13 cellular contexts compared by ENCODE assay signal in the genomic region with DNA sequence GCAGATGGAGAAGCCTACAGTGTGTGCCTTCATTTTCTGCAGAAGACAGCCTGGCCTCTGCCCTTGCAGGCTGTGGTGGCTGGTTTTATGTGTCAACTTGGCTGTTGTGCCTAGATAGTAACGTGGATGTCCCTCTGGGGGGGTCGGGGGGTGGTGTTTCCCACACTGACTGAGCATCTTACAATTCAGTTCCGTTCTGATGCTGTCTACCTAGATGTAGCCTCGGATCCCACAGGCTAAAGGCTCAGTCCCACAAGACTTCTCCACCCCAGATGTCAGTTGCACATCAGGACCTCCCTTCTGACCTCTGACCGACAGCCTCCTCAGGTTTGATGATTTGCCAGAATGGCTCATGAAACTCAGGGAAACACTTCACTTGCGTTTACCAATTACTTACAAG. TPM values are rescaled to one million over a fixed set of nuclear protein-coding genes. Genes with fewer than 3 reads are reported as not detected.
A peak's percentile ranks its signal among the peaks of the same experiment; 100 is the strongest.
DNase-seq lines count a peak whose midpoint lies in the region; ATAC-seq, FAIRE-seq and TF ChIP-seq lines count a peak whose summit lies in the region.
"Had no signal": no experiment of that assay in that cellular context is flagged by ENCODE, and none has a peak within 500 bp of the region (broad histone marks: within the 10 kb centered on the region; RNA-seq: fewer than 3 reads in every experiment).

No MANE protein-coding gene starts in this region.

- H3K9me3 Mint-ChIP-seq in activated CD8-positive, alpha-beta T cell treated with anti-CD3 and anti-CD28 coated beads for 36 hours: no peaks in the 10 kb centered on the region
- no peaks in the 10 kb centered on the region for H3K9me3 Mint-ChIP-seq in activated CD8-positive, alpha-beta T cell treated with anti-CD3 and anti-CD28 coated beads, Interleukin-2, amount 10 ng/mL, durations not matched to agents 7 days and 5 days (ENCODE audit: insufficient read depth)
- H3K9me3 Mint-ChIP-seq: activated naive CD4-positive, alpha-beta T cell treated with anti-CD3 and anti-CD28 coated beads, Interleukin-2, amount 10 ng/mL, durations not matched to agents 7 days and 5 days had no signal

- H3K27ac ChIP-seq in GM12878 (ENCODE audit: control insufficient read depth, insufficient read depth) (no peak overlapping the region), mesenchymal stem cell (ENCODE audit: low read length, poor library complexity, severe bottlenecking) (peak overlapping the region; percentile 7), temporal lobe (ENCODE audit: low read depth, low read length) (peak overlapping the region; percentile 78)

- POLR2A ChIA-PET in activated CD8-positive, alpha-beta T cell treated with anti-CD3 and anti-CD28 coated beads for 36 hours (lab: Charles Lee): no interaction called here
- POLR2A ChIA-PET in activated CD8-positive, alpha-beta T cell treated with anti-CD3 and anti-CD28 coated beads, Interleukin-2, amount 10 ng/mL, durations not matched to agents 7 days and 5 days (lab: Charles Lee): interaction anchor here (0.6 kb wide), 1 partner anchor 520 kb away, joined by 4 read pairs; no protein-coding TSS in a partner anchor
- POLR2A ChIA-PET in GM12878 (lab: Charles Lee): no interaction called here

- no peak for TF ChIP-seq RAD21 in GM12878 (IDR thresholded peaks at IDR 0.05; ENCODE audit: insufficient read depth, low read depth, low read length)

- no peaks in the 10 kb centered on the region for H3K27me3 Mint-ChIP-seq in activated CD8-positive, alpha-beta T cell treated with anti-CD3 and anti-CD28 coated beads for 36 hours
- no peaks in the 10 kb centered on the region for H3K27me3 Mint-ChIP-seq in activated CD8-positive, alpha-beta T cell treated with anti-CD3 and anti-CD28 coated beads, Interleukin-2, amount 10 ng/mL, durations not matched to agents 7 days and 5 days (ENCODE audit: low read depth)

- 0 out of 2 replicates have a peak, but pooled peaks cover 3% of the 10 kb centered on the region for H4K20me1 ChIP-seq in GM12878 (ENCODE audit: control insufficient read depth, insufficient read depth)

- 87% methylated on average over 6 of the region's 6 CpGs for WGBS in GM12878 (ENCODE audit: insufficient coverage, insufficient replicate concordance, low lambda C conversion rate, missing lambda C conversion rate)
- WGBS in mesenchymal stem cell: 87% methylated on average over 5 of the region's 6 CpGs

- DNase-seq in activated CD8-positive, alpha-beta T cell treated with anti-CD3 and anti-CD28 coated beads for 36 hours: no peak
- no peak for DNase-seq in activated CD8-positive, alpha-beta T cell treated with anti-CD3 and anti-CD28 coated beads, Interleukin-2, amount 10 ng/mL, durations not matched to agents 7 days and 5 days
- no peak for DNase-seq in GM12878 (ENCODE audit: low read depth, low spot score)
- DNase-seq in mesenchymal stem cell: no peak
- no peak for DNase-seq in posterior vena cava (ENCODE audit: low spot score)
- DNase-seq in RCC 7860 (ENCODE audit: low spot score): no peak
- DNase-seq: activated naive CD4-positive, alpha-beta T cell treated with anti-CD3 and anti-CD28 coated beads, Interleukin-2, amount 10 ng/mL, durations not matched to agents 7 days and 5 days; NCI-H510A; stimulated activated naive CD4-positive, alpha-beta T cell treated with Interleukin-2 at 50 U/mL for 16 hours; T-helper 9 cell had no signal

- H3K23ac ChIP-seq in mesenchymal stem cell (ENCODE audit: low read length in 2 of 2): no peak overlapping the region

- H3K27ac Mint-ChIP-seq in activated CD8-positive, alpha-beta T cell treated with anti-CD3 and anti-CD28 coated beads for 36 hours: peak overlapping the region; percentile 66
- H3K27ac Mint-ChIP-seq in activated CD8-positive, alpha-beta T cell treated with anti-CD3 and anti-CD28 coated beads, Interleukin-2, amount 10 ng/mL, durations not matched to agents 7 days and 5 days: no peak overlapping the region
- H3K27ac Mint-ChIP-seq: activated naive CD4-positive, alpha-beta T cell treated with anti-CD3 and anti-CD28 coated beads, Interleukin-2, amount 10 ng/mL, durations not matched to agents 7 days and 5 days had no signal

- no peak for TF ChIP-seq CTCF in activated CD8-positive, alpha-beta T cell treated with anti-CD3 and anti-CD28 coated beads for 36 hours (IDR thresholded peaks at IDR 0.05)
- no peak for TF ChIP-seq CTCF in GM12878 (IDR thresholded peaks at IDR 0.05 in 2 of 3, conservative IDR thresholded peaks at IDR 0.05 in 1 of 3; ENCODE audit: control insufficient read depth in 2 of 3, extremely low read depth in 1 of 3, insufficient read depth in 1 of 3, low read depth in 3 of 3, low read length in 3 of 3)

- H2AFZ ChIP-seq in GM12878 (ENCODE audit: control insufficient read depth, low read depth, low read length) (no peak overlapping the region), mesenchymal stem cell (ENCODE audit: low read depth, low read length) (no peak overlapping the region)

- peak overlapping the region in 1 of 2 experiments; percentile 21 for H3K4ac ChIP-seq in mesenchymal stem cell (ENCODE audit: low read depth in 1 of 2, low read length in 2 of 2)

- H3K36me3 ChIP-seq in GM12878 (ENCODE audit: control insufficient read depth in 2 of 2, insufficient read depth in 2 of 2, low read length in 1 of 2) (no peaks in the 10 kb centered on the region; a peak in 2 of 4 replicates), mesenchymal stem cell (ENCODE audit: control insufficient read depth in 1 of 2, insufficient read depth in 2 of 2, low read depth in 1 of 2, low read length in 2 of 2) (peaks cover 4 to 20% of the 10 kb centered on the region in 2 experiments)

- H3K14ac ChIP-seq in mesenchymal stem cell (ENCODE audit: low read length in 2 of 2): no peak overlapping the region

- no peak overlapping the region for H4K8ac ChIP-seq in mesenchymal stem cell (ENCODE audit: low read length)

- peak overlapping the region; percentile 12 for H2BK15ac ChIP-seq in mesenchymal stem cell (ENCODE audit: low read depth, poor library complexity, severe bottlenecking)

- in situ Hi-C loops in GM12878 (cut with MboI): loop anchor here (25.0 kb wide), 1 partner anchor 1890 kb away; a partner anchor contains a TSS

- peaks cover 29% of the 10 kb centered on the region for H3K79me2 ChIP-seq in GM12878 (ENCODE audit: control insufficient read depth, insufficient read depth, low read length)

- intact Hi-C loops in activated CD8-positive, alpha-beta T cell treated with anti-CD3 and anti-CD28 coated beads for 36 hours (cut with micrococcal nuclease): no loop called here
- intact Hi-C loops in GM12878 (cut with micrococcal nuclease; ENCODE audit: unreplicated experiment): no loop called here
- intact Hi-C loops in posterior vena cava (cut with DNase I): no loop called here

- H3K36me3 Mint-ChIP-seq in activated CD8-positive, alpha-beta T cell treated with anti-CD3 and anti-CD28 coated beads for 36 hours (ENCODE audit: low read depth): peaks cover 10% of the 10 kb centered on the region
- H3K36me3 Mint-ChIP-seq in activated CD8-positive, alpha-beta T cell treated with anti-CD3 and anti-CD28 coated beads, Interleukin-2, amount 10 ng/mL, durations not matched to agents 7 days and 5 days (ENCODE audit: low read depth): peaks cover 7% of the 10 kb centered on the region

- H3K4me1 ChIP-seq in GM12878 (ENCODE audit: control insufficient read depth, insufficient read depth, low read length): peaks cover 20% of the 10 kb centered on the region
- H3K4me1 ChIP-seq in mesenchymal stem cell (ENCODE audit: control insufficient read depth, insufficient read depth, low read depth, low read length): peaks cover 37% of the 10 kb centered on the region

- SMC1A ChIA-PET in GM12878 (lab: Charles Lee; ENCODE audit: uncharacterized antibody, unreplicated experiment): interaction anchor here (1.0 kb wide), 1 partner anchor 29 kb away, joined by 3 read pairs; no protein-coding TSS in a partner anchor

- H3K9ac ChIP-seq in GM12878 (ENCODE audit: control insufficient read depth, insufficient read depth, low read length) (no peak overlapping the region), mesenchymal stem cell (ENCODE audit: low read length) (no peak overlapping the region)

- no peak for ATAC-seq in activated CD8-positive, alpha-beta T cell treated with anti-CD3 and anti-CD28 coated beads for 36 hours
- ATAC-seq in activated CD8-positive, alpha-beta T cell treated with anti-CD3 and anti-CD28 coated beads, Interleukin-2, amount 10 ng/mL, durations not matched to agents 7 days and 5 days: no peak
- ATAC-seq in GM12878: no peak
- ATAC-seq in GM18520 (IDR thresholded peaks at IDR 0.05; ENCODE audit: unreplicated experiment): no peak

- no peak overlapping the region for H2BK5ac ChIP-seq in mesenchymal stem cell (ENCODE audit: low read depth, low read length, poor library complexity, severe bottlenecking)

- BruUV-seq in GM12878 (replicated peaks; lab: Mats Ljungman, UMichigan): no TSS peak

- no peaks in the 10 kb centered on the region for H3K9me3 ChIP-seq in GM12878 (replicated peaks; ENCODE audit: control insufficient read depth, insufficient read depth, low read length)
- H3K9me3 ChIP-seq in mesenchymal stem cell (ENCODE audit: control insufficient read depth, low read length): no peaks in the 10 kb centered on the region

- H3K4me3 ChIP-seq in GM12878 (no peak overlapping the region), mesenchymal stem cell (ENCODE audit: insufficient read depth in 1 of 2, low read depth in 1 of 2, low read length in 2 of 2) (no peak overlapping the region)

- H2BK120ac ChIP-seq in mesenchymal stem cell (ENCODE audit: low read depth, low read length): no peak overlapping the region

- H3K18ac ChIP-seq in mesenchymal stem cell (ENCODE audit: low read depth in 1 of 2, low read length in 2 of 2): no peak overlapping the region

- H3K79me1 ChIP-seq in mesenchymal stem cell (replicated peaks; ENCODE audit: low read length, poor library complexity, severe bottlenecking): no peaks in the 10 kb centered on the region

- peaks cover 59% of the 10 kb centered on the region for H3K4me1 Mint-ChIP-seq in activated CD8-positive, alpha-beta T cell treated with anti-CD3 and anti-CD28 coated beads for 36 hours (ENCODE audit: low read depth)
- H3K4me1 Mint-ChIP-seq in activated CD8-positive, alpha-beta T cell treated with anti-CD3 and anti-CD28 coated beads, Interleukin-2, amount 10 ng/mL, durations not matched to agents 7 days and 5 days (ENCODE audit: low read depth): peaks cover 38% of the 10 kb centered on the region

- no peak for FAIRE-seq in GM12878 (lab: Jason Lieb, UNC)
- no peak for FAIRE-seq in RCC 7860 (lab: Jason Lieb, UNC)
- FAIRE-seq: A204.1 had no signal

- H2AK5ac ChIP-seq in mesenchymal stem cell (ENCODE audit: low read length, severe bottlenecking): no peak overlapping the region

- no peak for TF ChIP-seq EP300 in GM12878 (IDR thresholded peaks at IDR 0.05; ENCODE audit: borderline replicate concordance in 1 of 2, control insufficient read depth in 1 of 2, low read depth in 2 of 2, low read length in 2 of 2)

- CTCF ChIA-PET in activated CD8-positive, alpha-beta T cell treated with anti-CD3 and anti-CD28 coated beads for 36 hours (lab: Charles Lee): interaction anchor here (2.1 to 2.3 kb wide), 2 partner anchors 8 to 147 kb away, joined by 10 to 11 read pairs; no protein-coding TSS in a partner anchor
- CTCF ChIA-PET in activated CD8-positive, alpha-beta T cell treated with anti-CD3 and anti-CD28 coated beads, Interleukin-2, amount 10 ng/mL, durations not matched to agents 7 days and 5 days (lab: Charles Lee): interaction anchor here (0.9 kb wide), 1 partner anchor 147 kb away, joined by 3 read pairs; no protein-coding TSS in a partner anchor
- CTCF ChIA-PET in GM12878 (lab: Yijun Ruan, JAX): interaction anchor here (3.3 kb wide), 1 partner anchor 147 kb away, joined by 18 read pairs; no protein-coding TSS in a partner anchor

- H2BK12ac ChIP-seq in mesenchymal stem cell (ENCODE audit: low read length in 2 of 2): no peak overlapping the region

- no peaks in the 10 kb centered on the region for H3K27me3 ChIP-seq in GM12878 (replicated peaks in 1 of 2; ENCODE audit: control insufficient read depth in 2 of 2, insufficient read depth in 2 of 2, low read length in 1 of 2)
- H3K27me3 ChIP-seq in mesenchymal stem cell (ENCODE audit: control insufficient read depth in 1 of 2, insufficient read depth in 1 of 2, low read length in 2 of 2): no peaks in the 10 kb centered on the region

- no peak for TF ChIP-seq POLR2A in GM12878 (IDR thresholded peaks at IDR 0.05; ENCODE audit: low read depth, low read length)

- H3K4me2 ChIP-seq in GM12878 (ENCODE audit: control insufficient read depth, insufficient read depth) (0 out of 2 replicates have a peak overlapping the region, but pooled peaks have one; percentile 7), mesenchymal stem cell (ENCODE audit: low read length, poor library complexity, severe bottlenecking) (no peak overlapping the region)

- no peak overlapping the region for H3K4me3 Mint-ChIP-seq in activated CD8-positive, alpha-beta T cell treated with anti-CD3 and anti-CD28 coated beads for 36 hours
- no peak overlapping the region for H3K4me3 Mint-ChIP-seq in activated CD8-positive, alpha-beta T cell treated with anti-CD3 and anti-CD28 coated beads, Interleukin-2, amount 10 ng/mL, durations not matched to agents 7 days and 5 days
- H3K4me3 Mint-ChIP-seq: activated naive CD4-positive, alpha-beta T cell treated with anti-CD3 and anti-CD28 coated beads, Interleukin-2, amount 10 ng/mL, durations not matched to agents 7 days and 5 days had no signal

- H4K91ac ChIP-seq in mesenchymal stem cell (ENCODE audit: low read length): no peak overlapping the region

- RAD21 ChIA-PET in GM12878 (lab: Charles Lee; ENCODE audit: unreplicated experiment): interaction anchor here (1.3 to 1.4 kb wide), 2 partner anchors 145 to 147 kb away, joined by 3 to 5 read pairs; no protein-coding TSS in a partner anchor

RNA-seq across cellular contexts. Expression of a gene that starts 4.3 kb away (rescaled TPM):
- 10 to 100 TPM; 26.1 to 26.5 TPM for total RNA-seq in activated CD8-positive, alpha-beta T cell treated with anti-CD3 and anti-CD28 coated beads for 36 hours
- 10 to 100 TPM; 33.9 TPM for total RNA-seq in activated CD8-positive, alpha-beta T cell treated with anti-CD3 and anti-CD28 coated beads, Interleukin-2, amount 10 ng/mL, durations not matched to agents 7 days and 5 days
- total RNA-seq in GM12878 (2013; cell fraction: nucleolus; rRNA removed): 20.7 and 24.5 TPM in 2 replicates
- total RNA-seq in GM12878 (2014; rRNA removed) (24.6 and 27.4 TPM in 2 replicates), GM12878 (2014; rRNA removed; fragmentation: Illumina TruSeq; extraction: Trizol) (14.2 and 16.1 TPM in 2 replicates), GM12878 (2021) (31.0 and 33.5 TPM in 2 replicates), temporal lobe (62.4 TPM), posterior vena cava (100 to 1,000 TPM; 132 to 155 TPM)
- polyA plus RNA-seq in GM12878 (2011; ENCODE audit: low read depth): 7.2 TPM
- polyA plus RNA-seq in GM12878 (2011; rRNA removed) (6.1 and 11.9 TPM in 2 replicates), GM12878 (2014; fragmentation: Illumina TruSeq; extraction: Trizol) (8.0 and 17.4 TPM in 2 replicates), GM12878 (2014; fragmentation: Nextera tagmentation; extraction: Ambion mirVana) (1 to 10 TPM in 1 of 2 experiments, under 1 TPM in 1; 0.34 to 1.3 TPM), GM12878 (2014; rRNA removed) (26.2 and 31.8 TPM in 2 replicates), GM12878 (2016; fragmentation: Nextera tagmentation; extraction: Ambion mirVana) (10 to 100 TPM; 26.2 to 27.6 TPM)
- 13.5 and 17.8 TPM in 2 replicates for polyA plus RNA-seq in GM12878 (2011; cell fraction: cytosol; rRNA removed)
- polyA plus RNA-seq in GM12878 (2011; cell fraction: nucleus; rRNA removed): 43.6 and 56.0 TPM in 2 replicates
- 16.2 and 16.9 TPM in 2 replicates for polyA plus RNA-seq in GM12878 (2012)
- 12.4 and 20.2 TPM in 2 replicates for polyA minus RNA-seq in GM12878 (2011; rRNA and poly(A)+ RNA removed)
- polyA minus RNA-seq in GM12878 (2011; cell fraction: cytosol; rRNA and poly(A)+ RNA removed): 8.2 and 9.7 TPM in 2 replicates
- polyA minus RNA-seq in GM12878 (2011; cell fraction: nucleus; rRNA and poly(A)+ RNA removed): 9.7 and 15.8 TPM in 2 replicates
- 50.3 TPM for polyA plus RNA-seq in mesenchymal stem cell (2013, experiment 1 of 2)
- polyA plus RNA-seq in mesenchymal stem cell (2013, experiment 2 of 2): 48.3 TPM

RNA-seq across cellular contexts. Expression of a gene that starts 56.7 kb away (rescaled TPM):
- total RNA-seq in activated CD8-positive, alpha-beta T cell treated with anti-CD3 and anti-CD28 coated beads for 36 hours: 10 to 100 TPM; 39.4 to 42.8 TPM
- total RNA-seq in activated CD8-positive, alpha-beta T cell treated with anti-CD3 and anti-CD28 coated beads, Interleukin-2, amount 10 ng/mL, durations not matched to agents 7 days and 5 days: 10 to 100 TPM; 31.9 TPM
- total RNA-seq in GM12878 (2013; cell fraction: nucleolus; rRNA removed): 54.2 and 56.0 TPM in 2 replicates
- total RNA-seq in GM12878 (2014; rRNA removed) (36.8 and 38.0 TPM in 2 replicates), GM12878 (2014; rRNA removed; fragmentation: Illumina TruSeq; extraction: Trizol) (20.9 and 22.9 TPM in 2 replicates), GM12878 (2021) (40.1 and 45.4 TPM in 2 replicates), temporal lobe (36.6 TPM), posterior vena cava (10 to 100 TPM; 48.5 to 51.0 TPM)
- polyA plus RNA-seq in GM12878 (2011; ENCODE audit: low read depth): 19.3 TPM
- polyA plus RNA-seq in GM12878 (2011; rRNA removed) (24.7 and 35.3 TPM in 2 replicates), GM12878 (2014; fragmentation: Illumina TruSeq; extraction: Trizol) (11.7 and 19.2 TPM in 2 replicates), GM12878 (2014; fragmentation: Nextera tagmentation; extraction: Ambion mirVana) (1 to 10 TPM in 1 of 2 experiments, under 1 TPM in 1; 0.53 to 2.5 TPM), GM12878 (2014; rRNA removed) (36.8 and 42.1 TPM in 2 replicates), GM12878 (2016; fragmentation: Nextera tagmentation; extraction: Ambion mirVana) (10 to 100 TPM; 29.6 to 32.7 TPM)
- polyA plus RNA-seq in GM12878 (2011; cell fraction: cytosol; rRNA removed): 43.7 and 53.1 TPM in 2 replicates
- 205 and 210 TPM in 2 replicates for polyA plus RNA-seq in GM12878 (2011; cell fraction: nucleus; rRNA removed)
- polyA plus RNA-seq in GM12878 (2012): 33.6 and 34.7 TPM in 2 replicates
- polyA minus RNA-seq in GM12878 (2011; rRNA and poly(A)+ RNA removed): 27.4 and 36.6 TPM in 2 replicates
- polyA minus RNA-seq in GM12878 (2011; cell fraction: cytosol; rRNA and poly(A)+ RNA removed): 11.8 and 14.1 TPM in 2 replicates
- polyA minus RNA-seq in GM12878 (2011; cell fraction: nucleus; rRNA and poly(A)+ RNA removed): 22.6 and 34.5 TPM in 2 replicates
- polyA plus RNA-seq in mesenchymal stem cell (2013, experiment 1 of 2): 29.8 TPM
- 27.3 TPM for polyA plus RNA-seq in mesenchymal stem cell (2013, experiment 2 of 2)
